ENCODE assay signal across 8 cellular contexts in genomic region chr10:87635498-87636312, GRCh38. TPM values are rescaled to one million over a fixed set of nuclear protein-coding genes. Genes with fewer than 3 reads are reported as not detected.
DNase-seq lines count a peak whose midpoint lies in the region; ATAC-seq lines count a peak whose summit lies in the region.

No MANE protein-coding gene starts in this region.

- ATAC-seq in HG02763 (IDR thresholded peaks at IDR 0.05; ENCODE audit: unreplicated experiment), result peak; percentile 58
- ATAC-seq in GM19328 (IDR thresholded peaks at IDR 0.05; ENCODE audit: unreplicated experiment), result no peak

- DNase-seq in ELF-1 (ENCODE audit: low read depth, low spot score) (peak; percentile 42), SK-MEL-5 (ENCODE audit: low read depth, low spot score) (peak; percentile 23), glomerular endothelial cell (ENCODE audit: extremely low read depth, low read depth, low spot score) (peak; percentile 57), midbrain (lab: John Stamatoyannopoulos, UW) (no peak), hepatic stellate cell (ENCODE audit: low spot score) (no peak), NCI-H510A (lab: John Stamatoyannopoulos, UW) (no peak)

- in situ Hi-C loops in SK-MEL-5 (cut with HindIII; ENCODE audit: low pct_unique_long_range_greater_than_20kb, low sequenced_read_pairs), result no loop called here

RNA-seq across cellular contexts. Expression of gene PAPSS2, which starts 24.0 kb away (rescaled TPM):
- 69.3 and 71.8 TPM in 2 replicates for total RNA-seq in SK-MEL-5 (2014; rRNA removed; shearing (Covaris generic))
- 77.3 and 110 TPM in 2 replicates for polyA plus RNA-seq in SK-MEL-5 (2015; cell fraction: cytosol; rRNA removed)
- 34.3 and 38.4 TPM in 2 replicates for polyA plus RNA-seq in SK-MEL-5 (2015; cell fraction: nucleus; rRNA removed)
- total RNA-seq in glomerular endothelial cell, result 63.9 and 109 TPM in 2 replicates

Comparison
In these comparisons a context has a peak if more than half of its experiments do, and no peak if none do; other contexts are left out.
1. DNase-seq: peak in ELF-1 (single experiment), SK-MEL-5 (single experiment) and glomerular endothelial cell (single experiment); none in midbrain (single experiment), hepatic stellate cell (single experiment) and NCI-H510A (single experiment).